18 cellular contexts compared by ENCODE assay signal in the genomic region with DNA sequence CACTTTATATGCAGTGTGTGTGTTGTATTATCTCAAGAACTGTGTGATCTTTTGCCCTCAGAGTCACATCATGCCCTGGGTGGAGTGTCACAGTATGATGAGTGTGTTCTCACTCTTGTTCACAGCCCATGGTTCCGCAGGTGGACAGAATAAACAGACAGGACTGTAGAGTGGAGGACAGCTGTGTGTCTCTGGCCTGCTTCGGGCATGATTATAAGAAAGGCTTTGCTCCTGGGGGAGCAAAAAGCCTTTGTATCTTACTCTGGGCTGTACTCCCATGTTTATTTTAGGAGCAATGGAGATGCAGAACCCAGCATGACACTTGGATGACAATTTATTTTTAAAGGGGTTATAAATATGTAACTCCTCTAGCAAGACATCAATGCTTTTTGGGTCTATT.
DNase-seq lines count a peak whose midpoint lies in the region; ATAC-seq lines count a peak whose summit lies in the region.
"Had no signal": no experiment of that assay in that cellular context is flagged by ENCODE, and none has a peak within 500 bp of the region (broad histone marks: within the 10 kb centered on the region; RNA-seq: fewer than 3 reads in every experiment).

No MANE protein-coding gene starts in this region.

- H3K36me3 ChIP-seq in H7 (replicated peaks; ENCODE audit: control insufficient read depth, insufficient read depth, low read length), result no peaks in the 10 kb centered on the region
- H3K36me3 ChIP-seq: HAP-1, Peyer's patch had no signal

- no peak overlapping the region for H3K4me3 ChIP-seq in H7 (ENCODE audit: insufficient read depth, low read depth, low read length)
- H3K4me3 ChIP-seq: HAP-1, Peyer's patch had no signal

- H3K27me3 ChIP-seq in H7 (ENCODE audit: control insufficient read depth, insufficient read depth, low read length), result no peaks in the 10 kb centered on the region
- H3K27me3 ChIP-seq: Peyer's patch had no signal

- DNase-seq in Right ventricle myocardium superior (no peak), cardiac septum (ENCODE audit: low spot score) (no peak), NCI-H345 treated with DMSO at 0.1 percent for 48 hours (lab: John Stamatoyannopoulos, UW; ENCODE audit: unreplicated experiment) (peak; percentile 12), left ventricle myocardium superior (no peak), H7 (no peak)
- DNase-seq: AML-193, Calu3, DND-41, GF-D8, MM.1S, NCI-H1436, NCI-H2081 treated with DMSO at 0.1 percent for 48 hours, NCI-H82, Peyer's patch, SW 1271 had no signal

- ATAC-seq in Right ventricle myocardium superior (ENCODE audit: poor library complexity), result peak; percentile 89
- ATAC-seq in left ventricle myocardium superior, result peak; percentile 91
- ATAC-seq in GM21576 (IDR thresholded peaks at IDR 0.05; ENCODE audit: unreplicated experiment), result no peak
- no peak for ATAC-seq in GM18907 (IDR thresholded peaks at IDR 0.05; ENCODE audit: unreplicated experiment)

- intact Hi-C loops in Right ventricle myocardium superior (cut with DNase I), result no loop called here
- intact Hi-C loops in cardiac septum (cut with DNase I), result no loop called here
- intact Hi-C loops in left ventricle myocardium superior (cut with micrococcal nuclease), result no loop called here

Comparison
In these comparisons a context has a peak if more than half of its experiments do, and no peak if none do; other contexts are left out.
1. ATAC-seq: peak in Right ventricle myocardium superior (single experiment) and left ventricle myocardium superior (single experiment); none in GM21576 (single experiment) and GM18907 (single experiment).